ENCODE assay signal across 8 cellular contexts in genomic region chr20:34676642-34677373, GRCh38. TPM values are rescaled to one million over a fixed set of nuclear protein-coding genes. Genes with fewer than 3 reads are reported as not detected.
A peak's percentile ranks its signal among the peaks of the same experiment; 100 is the strongest.
DNase-seq lines count a peak whose midpoint lies in the region; ATAC-seq and TF ChIP-seq lines count a peak whose summit lies in the region.

PIGU (minus strand) TSS chr20:34677092; CDS start chr20:34677085, 7 bp downstream.

- intact Hi-C loops in activated CD4-positive, alpha-beta memory T cell treated with anti-CD3 and anti-CD28 coated beads for 36 hours (cut with micrococcal nuclease), result loop anchor here (1.0 to 2.0 kb wide), 3 partner anchors 27 to 160 kb away; partner anchors contain the start of genes DYNLRB1 and TP53INP2
- intact Hi-C loops in dorsolateral prefrontal cortex (cut with DNase I) (loop anchor here (1.0 to 5.0 kb wide), 3 partner anchors 27 to 40 kb away; partner anchors contain the start of gene TP53INP2 (in 2 of the 2)), lower leg skin (cut with DNase I; ENCODE audit: low total_unique reads) (no loop called here)

- no peaks in the 10 kb centered on the region for H3K36me3 ChIP-seq in CD4-positive, CD25-positive, alpha-beta regulatory T cell (ENCODE audit: control insufficient read depth, insufficient read depth, low read length)

- H3K4me1 ChIP-seq in CD4-positive, CD25-positive, alpha-beta regulatory T cell (ENCODE audit: control insufficient read depth, insufficient read depth, low read length, poor library complexity, severe bottlenecking), result peaks cover 12% of the 10 kb centered on the region

- no peaks in the 10 kb centered on the region for H3K27me3 ChIP-seq in CD4-positive, CD25-positive, alpha-beta regulatory T cell (ENCODE audit: control insufficient read depth, insufficient read depth, low read length)
- no peaks in the 10 kb centered on the region for H3K27me3 ChIP-seq in dorsolateral prefrontal cortex

- peak within 1 kb of the TSS; percentile 83 for H3K4me3 ChIP-seq in CD4-positive, CD25-positive, alpha-beta regulatory T cell (ENCODE audit: low read depth, low read length)
- H3K4me3 ChIP-seq in dorsolateral prefrontal cortex, result peak within 1 kb of the TSS; percentile 33 to 91 (median 75)
- peak within 1 kb of the TSS; percentile 85 for H3K4me3 ChIP-seq in lower leg skin (ENCODE audit: low read depth, poor library complexity, severe bottlenecking)

- no peak for TF ChIP-seq POLR2A in lower leg skin (IDR thresholded peaks at IDR 0.05)

- no peaks in the 10 kb centered on the region for H3K9me3 Mint-ChIP-seq in CD4-positive, CD25-positive, alpha-beta regulatory T cell
- no peaks in the 10 kb centered on the region for H3K9me3 Mint-ChIP-seq in activated CD4-positive, alpha-beta memory T cell treated with anti-CD3 and anti-CD28 coated beads for 36 hours

- peak within 1 kb of the TSS; percentile 95 to 98 (median 98) for H3K27ac Mint-ChIP-seq in CD4-positive, CD25-positive, alpha-beta regulatory T cell
- peak within 1 kb of the TSS; percentile 93 for H3K27ac Mint-ChIP-seq in activated CD4-positive, alpha-beta memory T cell treated with anti-CD3 and anti-CD28 coated beads for 36 hours

- CTCF ChIA-PET in activated CD4-positive, alpha-beta memory T cell treated with anti-CD3 and anti-CD28 coated beads for 36 hours (lab: Charles Lee), result interaction anchor here (0.6 to 1.3 kb wide), 5 partner anchors 29 to 303 kb away, joined by 3 to 5 read pairs (median 3); no protein-coding TSS in a partner anchor

- H3K27me3 Mint-ChIP-seq in CD4-positive, CD25-positive, alpha-beta regulatory T cell, result no peaks in the 10 kb centered on the region
- no peaks in the 10 kb centered on the region for H3K27me3 Mint-ChIP-seq in activated CD4-positive, alpha-beta memory T cell treated with anti-CD3 and anti-CD28 coated beads for 36 hours

- DNase-seq in CD4-positive, CD25-positive, alpha-beta regulatory T cell, result peak; percentile 93 to 99 (median 96)
- peak; percentile 98 for DNase-seq in NCI-H82 (lab: John Stamatoyannopoulos, UW)
- DNase-seq in activated CD4-positive, alpha-beta memory T cell treated with anti-CD3 and anti-CD28 coated beads for 36 hours, result peak; percentile 97
- DNase-seq in dorsolateral prefrontal cortex, result peak; percentile 93 to 98 (median 96)
- peak; percentile 92 to 98 for DNase-seq in lower leg skin (ENCODE audit: low spot score in 2 of 2)
- DNase-seq in stimulated activated CD4-positive, alpha-beta T cell treated with anti-CD3 and anti-CD28 coated beads, Interleukin-4, amount 100 ng/mL, for 48 hours (ENCODE audit: low read depth in 2 of 2), result peak; percentile 93 to 95

- POLR2A ChIA-PET in activated CD4-positive, alpha-beta memory T cell treated with anti-CD3 and anti-CD28 coated beads for 36 hours (lab: Charles Lee), result interaction anchor here (1.2 to 1.6 kb wide), 4 partner anchors 27 to 314 kb away, joined by 3 to 4 read pairs (median 4); partner anchors contain the start of genes ITCH, MAP1LC3A and TP53INP2

- peak within 1 kb of the TSS; percentile 85 for H3K27ac ChIP-seq in CD4-positive, CD25-positive, alpha-beta regulatory T cell (ENCODE audit: insufficient read depth, low read length, poor library complexity, severe bottlenecking)
- peak within 1 kb of the TSS in 58 of 59 donors; percentile 35 to 93 (median 84) for H3K27ac ChIP-seq in dorsolateral prefrontal cortex

- peaks cover 7% of the 10 kb centered on the region for H3K36me3 Mint-ChIP-seq in CD4-positive, CD25-positive, alpha-beta regulatory T cell
- peaks cover 3% of the 10 kb centered on the region for H3K36me3 Mint-ChIP-seq in activated CD4-positive, alpha-beta memory T cell treated with anti-CD3 and anti-CD28 coated beads for 36 hours

- no peaks in the 10 kb centered on the region for H3K9me3 ChIP-seq in CD4-positive, CD25-positive, alpha-beta regulatory T cell (ENCODE audit: control insufficient read depth in 2 of 2, low read length in 2 of 2)

- ATAC-seq in CD4-positive, CD25-positive, alpha-beta regulatory T cell (ENCODE audit: low read depth in 2 of 2), result peak; percentile 99
- ATAC-seq in GM19397 (IDR thresholded peaks at IDR 0.05; ENCODE audit: unreplicated experiment) (peak; percentile 98), HG03571 (IDR thresholded peaks at IDR 0.05; ENCODE audit: unreplicated experiment) (peak; percentile 94)

- whole genome bisulfite sequencing in lower leg skin, 2 donors, result 0% methylated on average over 27 to 35 of the region's 64 CpGs

- TF ChIP-seq CTCF in dorsolateral prefrontal cortex (IDR thresholded peaks at IDR 0.05 in 54 of 56, conservative IDR thresholded peaks at IDR 0.05 in 2 of 56; ENCODE audit: low read depth in 1 of 56, partially characterized antibody in 56 of 56) (peak in 54 of 56 donors; percentile 22 to 75 (median 52)), lower leg skin (IDR thresholded peaks at IDR 0.05) (peak in 1 of 3 donors; percentile 35)

- peaks cover 6 to 28% (median 17%) of the 10 kb centered on the region in 4 donors for H3K4me1 Mint-ChIP-seq in CD4-positive, CD25-positive, alpha-beta regulatory T cell
- H3K4me1 Mint-ChIP-seq in activated CD4-positive, alpha-beta memory T cell treated with anti-CD3 and anti-CD28 coated beads for 36 hours (ENCODE audit: low read depth), result peaks cover 28% of the 10 kb centered on the region

- peak within 1 kb of the TSS; percentile 96 to 98 (median 97) for H3K4me3 Mint-ChIP-seq in CD4-positive, CD25-positive, alpha-beta regulatory T cell
- H3K4me3 Mint-ChIP-seq in activated CD4-positive, alpha-beta memory T cell treated with anti-CD3 and anti-CD28 coated beads for 36 hours, result peak within 1 kb of the TSS; percentile 94

RNA-seq across cellular contexts. Expression of gene PIGU, which starts in this region (rescaled TPM):
- 9.7 TPM for total RNA-seq in CD4-positive, CD25-positive, alpha-beta regulatory T cell
- polyA plus RNA-seq in CD4-positive, CD25-positive, alpha-beta regulatory T cell, result 10 to 100 TPM; 33.9 to 44.6 (median 40.1) TPM
- total RNA-seq in activated CD4-positive, alpha-beta memory T cell treated with anti-CD3 and anti-CD28 coated beads for 36 hours, result 10 to 100 TPM; 19.0 to 21.3 TPM
- total RNA-seq in dorsolateral prefrontal cortex, result 10 to 100 TPM; 15.5 to 38.4 (median 22.8) TPM
- total RNA-seq in lower leg skin, result 10 to 100 TPM in 1 of 4 donors, 1 to 10 TPM in 3; 5.1 to 16.4 (median 8.5) TPM

Comparison
In these comparisons a context has a peak if more than half of its experiments do, and no peak if none do; other contexts are left out.
1. Peak in every context shown above with its lines: DNase-seq, ATAC-seq, H3K4me3 ChIP-seq and H3K27ac ChIP-seq.